30 cellular contexts compared by ENCODE assay signal in the genomic region with DNA sequence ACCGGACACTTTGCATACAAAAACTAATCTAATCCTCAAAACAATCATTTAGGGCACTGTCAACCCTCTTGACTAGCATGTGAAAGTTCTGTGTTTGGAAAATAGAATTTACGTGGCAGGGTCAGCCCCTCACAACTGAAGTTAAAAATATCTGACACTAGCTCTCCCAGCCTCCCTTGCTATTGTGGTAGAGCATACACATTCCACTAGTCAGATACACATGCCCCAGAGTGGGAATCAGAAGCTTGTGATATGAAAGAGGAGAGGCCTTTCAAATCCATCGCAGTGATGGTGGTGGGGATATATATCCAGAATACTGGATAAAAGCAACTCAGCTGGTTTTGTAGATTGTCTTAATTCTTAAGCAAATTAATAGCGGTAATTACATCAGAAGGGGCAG.
"Had no signal": no experiment of that assay in that cellular context is flagged by ENCODE, and none has a peak within 500 bp of the region (broad histone marks: within the 10 kb centered on the region; RNA-seq: fewer than 3 reads in every experiment).

No MANE protein-coding gene starts in this region.

- H3K36me3 ChIP-seq: adrenal gland, ascending aorta, brain microvascular endothelial cell, breast epithelium, cardiac muscle cell had no signal

- H3K27ac ChIP-seq: adrenal gland, ascending aorta, body of pancreas, brain microvascular endothelial cell, breast epithelium, cardiac muscle cell had no signal

- H3K27me3 ChIP-seq: adrenal gland, ascending aorta, body of pancreas, brain microvascular endothelial cell, breast epithelium, cardiac muscle cell had no signal

- H3K4me1 ChIP-seq: adrenal gland, ascending aorta, body of pancreas, breast epithelium had no signal

- DNase-seq: activated effector memory CD4-positive, alpha-beta T cell treated with anti-CD3 and anti-CD28 coated beads, Interleukin-2, amount 50 U/mL, for 16 hours; activated effector memory CD4-positive, alpha-beta T cell treated with Interleukin-2 at 50 U/mL for 16 hours; activated gamma-delta T cell; activated gamma-delta T cell treated with Interleukin-2 at 50 U/mL for 16 hours; activated naive CD4-positive, alpha-beta T cell; activated naive CD4-positive, alpha-beta T cell treated with anti-CD3 and anti-CD28 coated beads for 36 hours; activated naive CD4-positive, alpha-beta T cell treated with anti-CD3 and anti-CD28 coated beads, Interleukin-2, amount 10 ng/mL, durations not matched to agents 7 days and 5 days; activated naive CD4-positive, alpha-beta T cell treated with anti-CD3 and anti-CD28 coated beads, Interleukin-2, amount 50 U/mL, for 16 hours; activated naive CD4-positive, alpha-beta T cell treated with Interleukin-2 at 50 U/mL for 16 hours; activated naive CD8-positive, alpha-beta T cell treated with anti-CD3 and anti-CD28 coated beads for 36 hours; activated naive CD8-positive, alpha-beta T cell treated with anti-CD3 and anti-CD28 coated beads, Interleukin-2, amount 10 ng/mL, durations not matched to agents 7 days and 5 days; activated naive CD8-positive, alpha-beta T cell treated with anti-CD3 and anti-CD28 coated beads, Interleukin-2, amount 50 U/mL, for 24 hours; activated T-cell treated with anti-CD3 and anti-CD28 coated beads, Interleukin-2, amount 50 U/mL, for 1 hour; activated T-cell treated with anti-CD3 and anti-CD28 coated beads, Interleukin-2, amount 50 U/mL, for 24 hours; activated T-cell treated with anti-CD3 and anti-CD28 coated beads, Interleukin-2, amount 50 U/mL, for 4 hours; activated T-cell treated with anti-CD3 and anti-CD28 coated beads, Interleukin-2, amount 50 U/mL, for 48 hours; activated T-cell treated with anti-CD3 and anti-CD28 coated beads, Interleukin-2, amount 50 U/mL, for 72 hours; adrenal gland; amniotic stem cell; amygdala; anterior cingulate cortex; aorta; body of pancreas; brain microvascular endothelial cell; caudate nucleus; central memory CD4-positive, alpha-beta T cell; cerebellar nuclear complex had no signal

- H3K4me3 ChIP-seq: adrenal gland, ascending aorta, body of pancreas, breast epithelium, cardiac muscle cell had no signal

- H3K9me3 ChIP-seq: adrenal gland, ascending aorta, body of pancreas, breast epithelium had no signal
